ENCODE assay signal across 20 cellular contexts in genomic region chr5:111299067-111299481, GRCh38.
DNase-seq lines count a peak whose midpoint lies in the region; ATAC-seq and TF ChIP-seq lines count a peak whose summit lies in the region.
"Had no signal": no experiment of that assay in that cellular context is flagged by ENCODE, and none has a peak within 500 bp of the region (broad histone marks: within the 10 kb centered on the region; RNA-seq: fewer than 3 reads in every experiment).

No MANE protein-coding gene starts in this region.

- peaks cover 13 to 43% of the 10 kb centered on the region in 2 donors for H3K36me3 Mint-ChIP-seq in activated T-cell treated with anti-CD3 and anti-CD28 coated beads, Interleukin-2, amount 50 U/mL, for 72 hours (ENCODE audit: insufficient read depth in 2 of 2)
- no peaks in the 10 kb centered on the region for H3K36me3 Mint-ChIP-seq in chondrocyte (ENCODE audit: low read depth)
- H3K36me3 Mint-ChIP-seq: naive B cell had no signal

- peaks cover 31% of the 10 kb centered on the region for H3K4me1 Mint-ChIP-seq in activated T-cell treated with anti-CD3 and anti-CD28 coated beads, Interleukin-2, amount 50 U/mL, for 72 hours (ENCODE audit: low read depth)
- H3K4me1 Mint-ChIP-seq in chondrocyte (ENCODE audit: low read depth): no peaks in the 10 kb centered on the region
- H3K4me1 Mint-ChIP-seq: naive B cell had no signal

- no peak for TF ChIP-seq CTCF in chondrocyte (IDR thresholded peaks at IDR 0.05)

- no peak for DNase-seq in activated T-cell treated with anti-CD3 and anti-CD28 coated beads, Interleukin-2, amount 50 U/mL, for 72 hours
- DNase-seq in activated T-cell treated with anti-CD3 and anti-CD28 coated beads for 4 hours (no peak), RPMI7951 (ENCODE audit: low read depth) (peak; percentile 57), lung microvascular endothelial cell (ENCODE audit: low read depth in 2 of 2) (peak; percentile 30 to 51), SHP77 (lab: John Stamatoyannopoulos, UW) (no peak), chondrocyte (ENCODE audit: low spot score) (no peak), EL (no peak)
- DNase-seq: activated CD4-positive, alpha-beta T cell treated with anti-CD3 and anti-CD28 coated beads, Interleukin-2, amount 50 U/mL, for 48 hours; aorta; Calu3; gastrocnemius medialis; IMR-90; naive B cell; NCI-H1417 treated with DMSO at 0.1 percent for 48 hours; ovary; SK-N-SH; stimulated activated CD4-positive, alpha-beta T cell treated with anti-CD3 and anti-CD28 coated beads, Interleukin-4, amount 100 ng/mL, for 24 hours; stimulated activated CD8-positive, alpha-beta memory T cell treated with anti-CD3 and anti-CD28 coated beads, Interleukin-4, amount 100 ng/mL, for 48 hours; testis had no signal

- ATAC-seq in activated T-cell treated with anti-CD3 and anti-CD28 coated beads, Interleukin-2, amount 50 U/mL, for 72 hours (replicated peaks in 1 of 2): no peak
- ATAC-seq: gastrocnemius medialis had no signal

- peaks cover 1 to 2% of the 10 kb centered on the region in 2 donors for H3K9me3 Mint-ChIP-seq in activated T-cell treated with anti-CD3 and anti-CD28 coated beads, Interleukin-2, amount 50 U/mL, for 72 hours
- no peaks in the 10 kb centered on the region for H3K9me3 Mint-ChIP-seq in chondrocyte (ENCODE audit: low read depth)

- peak overlapping the region; percentile 29 to 49 for H3K4me3 Mint-ChIP-seq in activated T-cell treated with anti-CD3 and anti-CD28 coated beads, Interleukin-2, amount 50 U/mL, for 72 hours
- H3K4me3 Mint-ChIP-seq in chondrocyte (ENCODE audit: unreplicated experiment): no peak overlapping the region
- H3K4me3 Mint-ChIP-seq: naive B cell had no signal

- H3K27me3 Mint-ChIP-seq in activated T-cell treated with anti-CD3 and anti-CD28 coated beads, Interleukin-2, amount 50 U/mL, for 72 hours (ENCODE audit: low read depth): no peaks in the 10 kb centered on the region
- H3K27me3 Mint-ChIP-seq in chondrocyte (ENCODE audit: low read depth): peaks cover 8% of the 10 kb centered on the region
- H3K27me3 Mint-ChIP-seq: naive B cell had no signal

- TF ChIP-seq RAD21 in Ishikawa (IDR thresholded peaks at IDR 0.05; ENCODE audit: low read depth): no peak

- H3K27ac Mint-ChIP-seq in activated T-cell treated with anti-CD3 and anti-CD28 coated beads, Interleukin-2, amount 50 U/mL, for 72 hours: no peak overlapping the region
- no peak overlapping the region for H3K27ac Mint-ChIP-seq in chondrocyte (ENCODE audit: unreplicated experiment)
- H3K27ac Mint-ChIP-seq: naive B cell had no signal

- TF ChIP-seq EP300 in Ishikawa (IDR thresholded peaks at IDR 0.05; ENCODE audit: borderline replicate concordance): no peak

TF ChIP-seq in Ishikawa, 13 proteins besides CTCF, POLR2A, EP300 and RAD21:
- TF ChIP-seq, protein P1, sequence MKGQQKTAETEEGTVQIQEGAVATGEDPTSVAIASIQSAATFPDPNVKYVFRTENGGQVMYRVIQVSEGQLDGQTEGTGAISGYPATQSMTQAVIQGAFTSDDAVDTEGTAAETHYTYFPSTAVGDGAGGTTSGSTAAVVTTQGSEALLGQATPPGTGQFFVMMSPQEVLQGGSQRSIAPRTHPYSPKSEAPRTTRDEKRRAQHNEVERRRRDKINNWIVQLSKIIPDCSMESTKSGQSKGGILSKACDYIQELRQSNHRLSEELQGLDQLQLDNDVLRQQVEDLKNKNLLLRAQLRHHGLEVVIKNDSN (IDR thresholded peaks at IDR 0.05): peak; percentile 61
- TF ChIP-seq CEBPB (IDR thresholded peaks at IDR 0.05) (0 out of 2 replicates have a peak, but pooled peaks have one; percentile 31), REST (IDR thresholded peaks at IDR 0.05; ENCODE audit: low read depth) (no peak), NFIC (IDR thresholded peaks at IDR 0.05) (peak; percentile 58)

Comparison
In these comparisons a context has a peak if more than half of its experiments do, and no peak if none do; other contexts are left out.
1. DNase-seq: peak in RPMI7951 (single experiment) and lung microvascular endothelial cell (2 of 2); none in activated T-cell treated with anti-CD3 and anti-CD28 coated beads, Interleukin-2, amount 50 U/mL, for 72 hours (0 of 2), activated T-cell treated with anti-CD3 and anti-CD28 coated beads for 4 hours (single experiment), SHP77 (0 of 2), chondrocyte (single experiment) and EL (single experiment).